20 cellular contexts compared by ENCODE assay signal in genomic region chr3:121552379-121552778, GRCh38. TPM values are rescaled to one million over a fixed set of nuclear protein-coding genes. Genes with fewer than 3 reads are reported as not detected.
DNase-seq lines count a peak whose midpoint lies in the region; ATAC-seq, FAIRE-seq and TF ChIP-seq lines count a peak whose summit lies in the region.
"Had no signal": no experiment of that assay in that cellular context is flagged by ENCODE, and none has a peak within 500 bp of the region (broad histone marks: within the 10 kb centered on the region; RNA-seq: fewer than 3 reads in every experiment).

No MANE protein-coding gene starts in this region.

- no peaks in the 10 kb centered on the region for H3K79me2 ChIP-seq in hepatocyte

- intact Hi-C loops in left ventricle myocardium inferior (cut with micrococcal nuclease), result no loop called here
- intact Hi-C loops in heart left ventricle (cut with DNase I), result loop anchor here in 2 of 10 donors (10.0 kb wide), 2 partner anchors 82 to 92 kb away; no protein-coding TSS in a partner anchor
- intact Hi-C loops in testis (cut with DNase I; ENCODE audit: low total_unique reads), result no loop called here

- H3K27ac ChIP-seq in left ventricle myocardium inferior (replicated peaks) (no peak overlapping the region), heart left ventricle (no peak overlapping the region), hepatocyte (no peak overlapping the region), testis (peak overlapping the region; percentile 2 to 12)

- peak overlapping the region; percentile 24 for H3K4me2 ChIP-seq in hepatocyte

- no peaks in the 10 kb centered on the region for H4K20me1 ChIP-seq in hepatocyte (ENCODE audit: insufficient read depth, poor library complexity, severe bottlenecking)

- TF ChIP-seq CTCF in left ventricle myocardium inferior (IDR thresholded peaks at IDR 0.05; ENCODE audit: borderline replicate concordance) (no peak), heart left ventricle (IDR thresholded peaks at IDR 0.05) (no peak), WI38 (IDR thresholded peaks at IDR 0.05; ENCODE audit: low read depth, low read length) (no peak), hepatocyte (IDR thresholded peaks at IDR 0.05; ENCODE audit: poor library complexity) (no peak), testis (IDR thresholded peaks at IDR 0.05) (no peak)

- no peaks in the 10 kb centered on the region for H3K36me3 ChIP-seq in left ventricle myocardium inferior
- no peaks in the 10 kb centered on the region for H3K36me3 ChIP-seq in heart left ventricle
- no peaks in the 10 kb centered on the region for H3K36me3 ChIP-seq in hepatocyte (replicated peaks; ENCODE audit: insufficient read depth, low read depth)
- H3K36me3 ChIP-seq in testis (ENCODE audit: low read depth, missing control alignments), result no peaks in the 10 kb centered on the region
- H3K36me3 ChIP-seq: tibial nerve had no signal

- ATAC-seq in heart left ventricle (no peak), GM21367 (IDR thresholded peaks at IDR 0.05; ENCODE audit: unreplicated experiment) (no peak)
- ATAC-seq: activated CD8-positive, alpha-beta T cell treated with anti-CD3 and anti-CD28 coated beads, Interleukin-2, amount 10 ng/mL, durations not matched to agents 7 days and 5 days; left lobe of liver; natural killer cell treated with Interleukin-12 subunit alpha and Interleukin-12 subunit beta and Interleukin-15 and Interleukin-18, amount 100 ng/mL, for 72 hours; sciatic nerve had no signal

- no peak for DNase-seq in left ventricle myocardium inferior
- DNase-seq in heart left ventricle, result no peak
- no peak for DNase-seq in hepatocyte (ENCODE audit: low spot score)
- DNase-seq in testis, result peak; percentile 50
- no peak for DNase-seq in activated T-cell treated with anti-CD3 and anti-CD28 coated beads for 4 hours
- DNase-seq in GM12891 (ENCODE audit: insufficient read length, low spot score), result no peak
- DNase-seq: ACHN; activated CD8-positive, alpha-beta T cell treated with anti-CD3 and anti-CD28 coated beads, Interleukin-2, amount 10 ng/mL, durations not matched to agents 7 days and 5 days; activated gamma-delta T cell; erythroblast; NCI-H2107; NCI-H748 treated with DMSO at 0.1 percent for 48 hours; stimulated activated CD4-positive, alpha-beta T cell treated with anti-CD3 and anti-CD28 coated beads, Interleukin-4, amount 100 ng/mL, for 4 hours had no signal

- H3K27me3 ChIP-seq in left ventricle myocardium inferior (ENCODE audit: low read depth) (no peaks in the 10 kb centered on the region), heart left ventricle (no peaks in the 10 kb centered on the region), hepatocyte (no peaks in the 10 kb centered on the region), testis (no peaks in the 10 kb centered on the region)
- H3K27me3 ChIP-seq: tibial nerve had no signal

- H3K4me1 ChIP-seq in left ventricle myocardium inferior, result peaks cover 2% of the 10 kb centered on the region
- H3K4me1 ChIP-seq in heart left ventricle, result peaks cover 0 to 7% (median 0%) of the 10 kb centered on the region in 12 donors
- no peaks in the 10 kb centered on the region for H3K4me1 ChIP-seq in hepatocyte (ENCODE audit: insufficient read depth)
- H3K4me1 ChIP-seq in testis, result peaks cover 10% of the 10 kb centered on the region

- no peaks in the 10 kb centered on the region for H3K9me2 ChIP-seq in hepatocyte (replicated peaks; ENCODE audit: insufficient read depth)

- TF ChIP-seq POLR2A in heart left ventricle (IDR thresholded peaks at IDR 0.05) (no peak), testis (IDR thresholded peaks at IDR 0.05) (no peak), GM12891 (IDR thresholded peaks at IDR 0.05; ENCODE audit: low read depth, low read length) (no peak)

- 19 to 43% (median 26%) methylated on average over 4 of the region's 4 CpGs for WGBS in heart left ventricle, 4 donors
- 51% methylated on average over 4 of the region's 4 CpGs for WGBS in hepatocyte (ENCODE audit: low lambda C conversion rate, missing lambda C conversion rate)
- 31 to 49% methylated on average over 4 of the region's 4 CpGs for WGBS in testis, 2 donors

- H3K9me3 ChIP-seq in left ventricle myocardium inferior (replicated peaks) (no peaks in the 10 kb centered on the region), heart left ventricle (no peaks in the 10 kb centered on the region), hepatocyte (ENCODE audit: low read depth) (no peaks in the 10 kb centered on the region), testis (no peaks in the 10 kb centered on the region)
- H3K9me3 ChIP-seq: tibial nerve had no signal

- H2AFZ ChIP-seq in hepatocyte, result no peak overlapping the region

- H3K4me3 ChIP-seq in left ventricle myocardium inferior, result peak overlapping the region; percentile 20
- H3K4me3 ChIP-seq in heart left ventricle, result peak overlapping the region in 5 of 12 donors; percentile 13 to 25 (median 20)
- peak overlapping the region; percentile 40 for H3K4me3 ChIP-seq in WI38 (ENCODE audit: low read depth, low read length)
- H3K4me3 ChIP-seq in hepatocyte, result no peak overlapping the region
- no peak overlapping the region for H3K4me3 ChIP-seq in testis

- FAIRE-seq in GM12891 (lab: Jason Lieb, UNC), result no peak
- FAIRE-seq: G401.6 had no signal

TF ChIP-seq in GM12891, 5 proteins besides CTCF, POLR2A, EP300 and RAD21:
- TF ChIP-seq TAF1 (IDR thresholded peaks at IDR 0.05; ENCODE audit: low read depth, low read length), result no peak
- TF ChIP-seq POU2F2 (IDR thresholded peaks at IDR 0.05; ENCODE audit: low read depth, low read length), result no peak
- no peak for TF ChIP-seq POLR2AphosphoS5 (IDR thresholded peaks at IDR 0.05; ENCODE audit: low read depth, low read length)
- no peak for TF ChIP-seq PAX5 (IDR thresholded peaks at IDR 0.05; ENCODE audit: insufficient read depth, low read length, severe bottlenecking)
- no peak for TF ChIP-seq SPI1 (IDR thresholded peaks at IDR 0.05; ENCODE audit: low read depth, low read length)

RNA-seq across cellular contexts. Expression of gene POLQ, which starts 6.6 kb away (rescaled TPM):
- total RNA-seq in left ventricle myocardium inferior, result 0.38 TPM
- 1 to 10 TPM in 2 of 9 donors, under 1 TPM in 7; 0.13 to 1.5 (median 0.39) TPM for total RNA-seq in heart left ventricle
- polyA plus RNA-seq in heart left ventricle, result under 1 TPM; 0.11 to 0.15 TPM
- total RNA-seq in hepatocyte, result 1.4 and 2.5 TPM in 2 replicates
- 0.68 and 1.3 TPM in 2 replicates for polyA plus RNA-seq in hepatocyte
- 10 to 100 TPM in 1 of 2 donors, 1 to 10 TPM in 1; 7.7 to 12.0 TPM for total RNA-seq in testis
- 3.7 TPM for polyA plus RNA-seq in testis (ENCODE audit: insufficient read depth, low read depth, low replicate concordance)
- polyA plus RNA-seq in GM12891 (2012; ENCODE audit: low read depth, missing spikeins), result 3.6 TPM

RNA-seq across cellular contexts. Expression of gene ARGFX, which starts 15.4 kb away (rescaled TPM):
- total RNA-seq in left ventricle myocardium inferior (not detected), heart left ventricle (not detected), hepatocyte (not detected in 2 replicates), testis (under 1 TPM; 0.31 to 0.55 TPM)
- polyA plus RNA-seq in heart left ventricle (not detected), hepatocyte (not detected in 2 replicates), testis (ENCODE audit: insufficient read depth, low read depth, low replicate concordance) (not detected)
- polyA plus RNA-seq in GM12891 (2012; ENCODE audit: low read depth, missing spikeins), result not detected
- total RNA-seq: activated CD8-positive, alpha-beta T cell treated with anti-CD3 and anti-CD28 coated beads, Interleukin-2, amount 10 ng/mL, durations not matched to agents 7 days and 5 days; left lobe of liver; natural killer cell treated with Interleukin-12 subunit alpha and Interleukin-12 subunit beta and Interleukin-15 and Interleukin-18, amount 100 ng/mL, for 72 hours; sciatic nerve; tibial nerve had no signal

RNA-seq across cellular contexts. Expression of gene FBXO40, which starts 40.8 kb away (rescaled TPM):
- total RNA-seq in left ventricle myocardium inferior (245 TPM), heart left ventricle (100 to 1,000 TPM in 7 of 9 donors, 10 to 100 TPM in 2; 85.5 to 268 (median 192) TPM), hepatocyte (not detected in 2 replicates), testis (under 1 TPM; 0.31 to 0.68 TPM)
- polyA plus RNA-seq in heart left ventricle (10 to 100 TPM in 1 of 2 donors, 1 to 10 TPM in 1; 4.7 to 46.6 TPM), hepatocyte (not detected in 2 replicates), testis (ENCODE audit: insufficient read depth, low read depth, low replicate concordance) (0.61 TPM)
- 0.10 TPM for polyA plus RNA-seq in GM12891 (2012; ENCODE audit: low read depth, missing spikeins)
- total RNA-seq: activated CD8-positive, alpha-beta T cell treated with anti-CD3 and anti-CD28 coated beads, Interleukin-2, amount 10 ng/mL, durations not matched to agents 7 days and 5 days; natural killer cell treated with Interleukin-12 subunit alpha and Interleukin-12 subunit beta and Interleukin-15 and Interleukin-18, amount 100 ng/mL, for 72 hours; sciatic nerve; tibial nerve had no signal

Comparison
In these comparisons a context has a peak if more than half of its experiments do, and no peak if none do; other contexts are left out.
1. H3K27ac ChIP-seq: peak in testis (2 of 2); none in left ventricle myocardium inferior (single experiment), heart left ventricle (0 of 12) and hepatocyte (single experiment).
2. H3K4me3 ChIP-seq: peak in left ventricle myocardium inferior (single experiment) and WI38 (single experiment); none in hepatocyte (single experiment) and testis (0 of 2).
3. RNA of gene FBXO40, which starts 40.8 kb away (total RNA-seq): 245 TPM in left ventricle myocardium inferior (single experiment) and 85.5 to 268 TPM in heart left ventricle; 0.31 to 0.68 TPM in testis and not detected in hepatocyte; every median in the first group is over 10 times any median in the second.